In the genomic region with DNA sequence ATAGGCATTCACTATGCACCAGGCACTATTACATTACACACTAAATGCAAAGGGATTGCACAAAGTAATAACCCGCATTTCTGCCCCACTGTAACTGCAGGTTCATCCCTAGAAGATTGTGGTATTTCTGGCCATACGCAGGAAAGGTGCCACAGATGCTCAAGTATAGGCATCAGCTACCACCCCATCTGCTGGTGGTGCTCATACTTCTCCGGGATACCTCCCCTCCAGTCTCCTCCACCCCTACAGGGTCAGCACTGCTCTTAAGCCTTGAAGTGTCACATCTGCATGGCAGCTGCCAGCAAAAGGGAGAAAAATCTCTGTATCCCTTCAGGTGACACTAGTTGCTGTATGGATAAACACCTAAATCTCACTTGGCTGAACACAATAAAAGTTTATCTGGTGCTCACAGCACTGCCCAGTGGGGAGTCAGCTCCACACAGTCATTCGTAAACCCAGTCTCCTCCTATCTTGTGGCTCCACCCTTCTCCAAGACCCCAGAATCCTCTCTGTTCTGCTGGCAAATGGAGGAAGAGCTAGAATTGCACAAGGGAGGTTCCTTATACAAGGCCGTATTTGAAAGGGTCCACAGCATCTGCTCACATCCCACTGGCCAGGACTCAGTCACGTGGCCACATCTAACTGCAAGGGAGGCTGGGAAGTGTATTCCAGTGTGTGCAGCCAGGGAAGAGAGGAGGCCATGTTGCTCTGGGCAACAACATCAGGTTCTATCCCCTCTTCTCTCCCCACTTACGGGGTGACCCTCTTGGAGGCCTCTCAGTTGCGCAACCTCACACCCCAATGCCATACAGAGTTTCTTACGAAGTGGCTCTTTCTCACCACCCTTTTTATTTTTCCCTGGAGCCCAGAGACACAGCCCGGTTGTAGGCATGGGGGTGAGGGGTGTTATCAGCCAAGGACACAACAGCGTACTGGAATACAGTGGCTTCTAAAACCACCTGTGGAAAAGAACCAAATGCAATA, we compare ENCODE assay signal across 26 cellular contexts.
DNase-seq lines count a peak whose midpoint lies in the region; ATAC-seq, FAIRE-seq and TF ChIP-seq lines count a peak whose summit lies in the region.
"Had no signal": no experiment of that assay in that cellular context is flagged by ENCODE, and none has a peak within 500 bp of the region (broad histone marks: within the 10 kb centered on the region; RNA-seq: fewer than 3 reads in every experiment).

No MANE protein-coding gene starts in this region.

- no peak overlapping the region for H3K4me3 ChIP-seq in H7 (ENCODE audit: insufficient read depth, low read depth, low read length)
- no peak overlapping the region for H3K4me3 ChIP-seq in GM12878
- H3K4me3 ChIP-seq: cardiac muscle cell, heart right ventricle, mucosa of descending colon, psoas muscle, thyroid gland had no signal

- H3K4me2 ChIP-seq in GM12878 (ENCODE audit: control insufficient read depth, insufficient read depth), result no peak overlapping the region
- H3K4me2 ChIP-seq: KMS-11 had no signal

- DNase-seq in CMK (ENCODE audit: low read depth) (peak; percentile 14), H7 (peak; percentile 36), OCI-M1 (lab: John Stamatoyannopoulos, UW) (peak; percentile 31), GM12878 (ENCODE audit: low read depth, low spot score) (no peak), NCI-H187 treated with DMSO at 0.1 percent for 48 hours (lab: John Stamatoyannopoulos, UW) (no peak), cerebellum (ENCODE audit: low spot score) (no peak), NCI-H1436 (lab: John Stamatoyannopoulos, UW) (no peak), NCI-H128 (lab: John Stamatoyannopoulos, UW; ENCODE audit: unreplicated experiment) (no peak)
- DNase-seq: ACHN; activated CD8-positive, alpha-beta T cell treated with anti-CD3 and anti-CD28 coated beads for 36 hours; activated naive CD4-positive, alpha-beta T cell treated with anti-CD3 and anti-CD28 coated beads, Interleukin-2, amount 10 ng/mL, durations not matched to agents 7 days and 5 days; activated T-cell treated with anti-CD3 and anti-CD28 coated beads, Interleukin-2, amount 50 U/mL, for 1 hour; C1 segment of cervical spinal cord; heart right ventricle; mucosa of descending colon; NCI-H1105 treated with DMSO at 0.1 percent for 48 hours; NCI-H526; psoas muscle; small intestine; stimulated activated CD4-positive, alpha-beta T cell treated with anti-CD3 and anti-CD28 coated beads, Interleukin-2, amount 100 ng/mL, for 48 hours; stimulated activated naive CD4-positive, alpha-beta T cell treated with Interleukin-2 at 50 U/mL for 16 hours; T-helper 2 cell; thyroid gland had no signal

- TF ChIP-seq CTCF in GM12878 (IDR thresholded peaks at IDR 0.05 in 2 of 3, conservative IDR thresholded peaks at IDR 0.05 in 1 of 3; ENCODE audit: control insufficient read depth in 2 of 3, extremely low read depth in 1 of 3, insufficient read depth in 1 of 3, low read depth in 3 of 3, low read length in 3 of 3), result no peak

- no TSS peak for BruUV-seq in GM12878 (replicated peaks; lab: Mats Ljungman, UMichigan)

- POLR2A ChIA-PET in GM12878 (lab: Charles Lee), result no interaction called here

- no peak for FAIRE-seq in GM12878 (lab: Jason Lieb, UNC)
- FAIRE-seq: small intestine had no signal

- no peak for TF ChIP-seq EP300 in GM12878 (IDR thresholded peaks at IDR 0.05; ENCODE audit: borderline replicate concordance in 1 of 2, control insufficient read depth in 1 of 2, low read depth in 2 of 2, low read length in 2 of 2)

- RAD21 ChIA-PET in GM12878 (lab: Charles Lee; ENCODE audit: unreplicated experiment), result no interaction called here

- SMC1A ChIA-PET in GM12878 (lab: Charles Lee; ENCODE audit: uncharacterized antibody, unreplicated experiment), result no interaction called here

- H3K9me3 ChIP-seq in GM12878 (replicated peaks; ENCODE audit: control insufficient read depth, insufficient read depth, low read length), result no peaks in the 10 kb centered on the region
- H3K9me3 ChIP-seq: mucosa of descending colon, thyroid gland had no signal

- no peak overlapping the region for H3K9ac ChIP-seq in GM12878 (ENCODE audit: control insufficient read depth, insufficient read depth, low read length)
- H3K9ac ChIP-seq: KMS-11 had no signal

- CTCF ChIA-PET in GM12878 (lab: Yijun Ruan, JAX), result no interaction called here

- H4K20me1 ChIP-seq in GM12878 (ENCODE audit: control insufficient read depth, insufficient read depth), result no peaks in the 10 kb centered on the region

- intact Hi-C loops in GM12878 (cut with micrococcal nuclease; ENCODE audit: unreplicated experiment), result no loop called here

- no peaks in the 10 kb centered on the region for H3K36me3 ChIP-seq in H7 (replicated peaks; ENCODE audit: control insufficient read depth, insufficient read depth, low read length)
- no peaks in the 10 kb centered on the region for H3K36me3 ChIP-seq in GM12878 (ENCODE audit: control insufficient read depth in 2 of 2, insufficient read depth in 2 of 2, low read length in 1 of 2)
- H3K36me3 ChIP-seq: cardiac muscle cell, heart right ventricle, thyroid gland had no signal

- H2AFZ ChIP-seq in GM12878 (ENCODE audit: control insufficient read depth, low read depth, low read length), result no peak overlapping the region

- no peak for TF ChIP-seq RAD21 in GM12878 (IDR thresholded peaks at IDR 0.05; ENCODE audit: insufficient read depth, low read depth, low read length)

- 27% methylated on average over 11 of the region's 11 CpGs for WGBS in GM12878 (ENCODE audit: insufficient coverage, insufficient replicate concordance, low lambda C conversion rate, missing lambda C conversion rate)

- TF ChIP-seq POLR2A in GM12878 (IDR thresholded peaks at IDR 0.05; ENCODE audit: low read depth, low read length), result no peak

- H3K79me2 ChIP-seq in GM12878 (ENCODE audit: control insufficient read depth, insufficient read depth, low read length), result no peaks in the 10 kb centered on the region

- no peaks in the 10 kb centered on the region for H3K4me1 ChIP-seq in GM12878 (ENCODE audit: control insufficient read depth, insufficient read depth, low read length)
- H3K4me1 ChIP-seq: heart right ventricle, psoas muscle, thyroid gland had no signal

- no peaks in the 10 kb centered on the region for H3K27me3 ChIP-seq in H7 (ENCODE audit: control insufficient read depth, insufficient read depth, low read length)
- H3K27me3 ChIP-seq in GM12878 (replicated peaks in 1 of 2; ENCODE audit: control insufficient read depth in 2 of 2, insufficient read depth in 2 of 2, low read length in 1 of 2), result peaks cover 1 to 5% of the 10 kb centered on the region in 2 experiments; a peak in 2 of 4 replicates
- H3K27me3 ChIP-seq: cardiac muscle cell, thyroid gland had no signal

- in situ Hi-C loops in GM12878 (cut with MboI), result no loop called here

- no peak for ATAC-seq in GM12878
- ATAC-seq: activated CD4-positive, CD25-positive, alpha-beta regulatory T cell treated with anti-CD3 and anti-CD28 coated beads, Interleukin-2, amount 50 U/mL, for 24 hours; activated CD8-positive, alpha-beta T cell treated with anti-CD3 and anti-CD28 coated beads for 36 hours; heart right ventricle; mucosa of descending colon; psoas muscle had no signal

- no peak overlapping the region for H3K27ac ChIP-seq in GM12878 (ENCODE audit: control insufficient read depth, insufficient read depth)
- H3K27ac ChIP-seq: cardiac muscle cell, heart right ventricle, KMS-11, psoas muscle, thyroid gland had no signal

TF ChIP-seq in GM12878, 131 proteins besides CTCF, POLR2A, EP300 and RAD21 (continues in another document):
- TF ChIP-seq, protein P1, sequence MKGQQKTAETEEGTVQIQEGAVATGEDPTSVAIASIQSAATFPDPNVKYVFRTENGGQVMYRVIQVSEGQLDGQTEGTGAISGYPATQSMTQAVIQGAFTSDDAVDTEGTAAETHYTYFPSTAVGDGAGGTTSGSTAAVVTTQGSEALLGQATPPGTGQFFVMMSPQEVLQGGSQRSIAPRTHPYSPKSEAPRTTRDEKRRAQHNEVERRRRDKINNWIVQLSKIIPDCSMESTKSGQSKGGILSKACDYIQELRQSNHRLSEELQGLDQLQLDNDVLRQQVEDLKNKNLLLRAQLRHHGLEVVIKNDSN (IDR thresholded peaks at IDR 0.05; ENCODE audit: borderline replicate concordance, extremely low read length, insufficient read depth, low read depth, low read length), result peak; percentile 16
- no peak for TF ChIP-seq BHLHE40 (IDR thresholded peaks at IDR 0.05; ENCODE audit: borderline replicate concordance in 1 of 2, low read depth in 2 of 2, low read length in 1 of 2)
- TF ChIP-seq, protein P2, sequence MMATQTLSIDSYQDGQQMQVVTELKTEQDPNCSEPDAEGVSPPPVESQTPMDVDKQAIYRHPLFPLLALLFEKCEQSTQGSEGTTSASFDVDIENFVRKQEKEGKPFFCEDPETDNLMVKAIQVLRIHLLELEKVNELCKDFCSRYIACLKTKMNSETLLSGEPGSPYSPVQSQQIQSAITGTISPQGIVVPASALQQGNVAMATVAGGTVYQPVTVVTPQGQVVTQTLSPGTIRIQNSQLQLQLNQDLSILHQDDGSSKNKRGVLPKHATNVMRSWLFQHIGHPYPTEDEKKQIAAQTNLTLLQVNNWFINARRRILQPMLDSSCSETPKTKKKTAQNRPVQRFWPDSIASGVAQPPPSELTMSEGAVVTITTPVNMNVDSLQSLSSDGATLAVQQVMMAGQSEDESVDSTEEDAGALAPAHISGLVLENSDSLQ (IDR thresholded peaks at IDR 0.05), result no peak
- no peak for TF ChIP-seq MEF2B (IDR thresholded peaks at IDR 0.05; ENCODE audit: partially characterized antibody, poor library complexity, severe bottlenecking)
- no peak for TF ChIP-seq CEBPB (IDR thresholded peaks at IDR 0.05; ENCODE audit: borderline replicate concordance in 1 of 2, low read depth in 2 of 2, low read length in 2 of 2)

Comparison
In these comparisons a context has a peak if more than half of its experiments do, and no peak if none do; other contexts are left out.
1. DNase-seq: peak in CMK (single experiment), H7 (single experiment) and OCI-M1 (single experiment); none in GM12878 (single experiment), NCI-H187 treated with DMSO at 0.1 percent for 48 hours (single experiment), cerebellum (single experiment), NCI-H1436 (single experiment) and NCI-H128 (single experiment).